Comparison of ENCODE assay signal across 13 cellular contexts in the genomic region with DNA sequence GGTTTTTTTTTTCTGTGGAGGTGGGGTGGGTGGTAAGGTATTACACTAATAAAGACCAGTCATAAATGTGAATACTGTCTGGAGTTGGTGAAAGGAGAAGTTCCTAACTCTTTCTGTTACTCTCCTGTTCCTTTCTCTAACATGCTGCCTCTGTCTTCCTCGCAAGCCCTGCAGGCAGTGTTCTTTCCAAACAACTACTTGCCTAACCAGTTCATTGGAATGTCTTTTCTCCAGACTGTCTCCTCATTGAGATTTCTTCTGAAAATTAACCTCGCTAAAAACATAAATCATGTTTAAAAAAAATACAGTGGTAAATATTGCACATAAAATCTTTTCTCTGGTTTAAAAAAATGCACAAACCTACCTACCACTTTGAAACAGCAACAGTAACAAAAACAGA.
DNase-seq lines count a peak whose midpoint lies in the region; ATAC-seq and TF ChIP-seq lines count a peak whose summit lies in the region.
"Had no signal": no experiment of that assay in that cellular context is flagged by ENCODE, and none has a peak within 500 bp of the region (broad histone marks: within the 10 kb centered on the region; RNA-seq: fewer than 3 reads in every experiment).

No MANE protein-coding gene starts in this region.

- POLR2A ChIA-PET in MCF 10A (lab: Yijun Ruan, JAX) = interaction anchor here (1.0 to 1.7 kb wide), 3 partner anchors 10 to 268 kb away, joined by 3 to 7 read pairs (median 3); no protein-coding TSS in a partner anchor
- POLR2A ChIA-PET in activated CD8-positive, alpha-beta T cell treated with anti-CD3 and anti-CD28 coated beads, Interleukin-2, amount 10 ng/mL, durations not matched to agents 7 days and 5 days (lab: Charles Lee) = interaction anchor here (0.6 kb wide), 1 partner anchor 35 kb away, joined by 5 read pairs; no protein-coding TSS in a partner anchor

- no TSS peak for BruUV-seq in MCF 10A (replicated peaks; lab: Mats Ljungman, UMichigan)

- no peaks in the 10 kb centered on the region for H3K27me3 Mint-ChIP-seq in MCF 10A (ENCODE audit: insufficient read depth, unreplicated experiment)
- peaks cover 2% of the 10 kb centered on the region for H3K27me3 Mint-ChIP-seq in type B pancreatic cell
- H3K27me3 Mint-ChIP-seq in activated CD8-positive, alpha-beta T cell treated with anti-CD3 and anti-CD28 coated beads, Interleukin-2, amount 10 ng/mL, durations not matched to agents 7 days and 5 days (ENCODE audit: low read depth) = no peaks in the 10 kb centered on the region
- H3K27me3 Mint-ChIP-seq: naive B cell had no signal

- H3K4me3 Mint-ChIP-seq in MCF 10A (ENCODE audit: unreplicated experiment) (no peak overlapping the region), type B pancreatic cell (peak overlapping the region; percentile 73)
- no peak overlapping the region for H3K4me3 Mint-ChIP-seq in activated CD8-positive, alpha-beta T cell treated with anti-CD3 and anti-CD28 coated beads, Interleukin-2, amount 10 ng/mL, durations not matched to agents 7 days and 5 days
- H3K4me3 Mint-ChIP-seq: naive B cell had no signal

- H3K4me1 Mint-ChIP-seq in MCF 10A (ENCODE audit: insufficient read depth, unreplicated experiment) (peaks cover 8% of the 10 kb centered on the region), type B pancreatic cell (ENCODE audit: unreplicated experiment) (peaks cover 10% of the 10 kb centered on the region)
- no peaks in the 10 kb centered on the region for H3K4me1 Mint-ChIP-seq in activated CD8-positive, alpha-beta T cell treated with anti-CD3 and anti-CD28 coated beads, Interleukin-2, amount 10 ng/mL, durations not matched to agents 7 days and 5 days (ENCODE audit: low read depth)
- H3K4me1 Mint-ChIP-seq: naive B cell had no signal

- peak; percentile 40; the same call in 1 of the 2 replicates for TF ChIP-seq EP300 in Ishikawa (IDR thresholded peaks at IDR 0.05; ENCODE audit: borderline replicate concordance)

- peak overlapping the region; percentile 50 for H3K27ac Mint-ChIP-seq in MCF 10A (ENCODE audit: low read depth, unreplicated experiment)
- peak overlapping the region; percentile 90 for H3K27ac Mint-ChIP-seq in type B pancreatic cell
- no peak overlapping the region for H3K27ac Mint-ChIP-seq in activated CD8-positive, alpha-beta T cell treated with anti-CD3 and anti-CD28 coated beads, Interleukin-2, amount 10 ng/mL, durations not matched to agents 7 days and 5 days
- H3K27ac Mint-ChIP-seq: naive B cell had no signal

- peaks cover 5% of the 10 kb centered on the region for H3K36me3 Mint-ChIP-seq in MCF 10A (ENCODE audit: insufficient read depth, unreplicated experiment)
- no peaks in the 10 kb centered on the region for H3K36me3 Mint-ChIP-seq in type B pancreatic cell
- H3K36me3 Mint-ChIP-seq in activated CD8-positive, alpha-beta T cell treated with anti-CD3 and anti-CD28 coated beads, Interleukin-2, amount 10 ng/mL, durations not matched to agents 7 days and 5 days (ENCODE audit: low read depth) = no peaks in the 10 kb centered on the region
- H3K36me3 Mint-ChIP-seq: naive B cell had no signal

- intact Hi-C loops in MCF 10A (cut with micrococcal nuclease) = no loop called here

- TF ChIP-seq CTCF in MCF 10A (IDR thresholded peaks at IDR 0.05; ENCODE audit: unreplicated experiment) (no peak), type B pancreatic cell (conservative IDR thresholded peaks at IDR 0.05) (no peak)

- DNase-seq in MCF 10A (ENCODE audit: unreplicated experiment) = no peak
- peak; percentile 18 for DNase-seq in iPS-NIHi7 (ENCODE audit: extremely low spot score)
- no peak for DNase-seq in type B pancreatic cell (ENCODE audit: extremely low spot score, unreplicated experiment)
- DNase-seq in activated CD4-positive, CD25-positive, alpha-beta regulatory T cell treated with anti-CD3 and anti-CD28 coated beads, Interleukin-2, amount 50 U/mL, for 72 hours = no peak
- no peak for DNase-seq in HK-2 (ENCODE audit: unreplicated experiment)
- DNase-seq in activated CD8-positive, alpha-beta T cell treated with anti-CD3 and anti-CD28 coated beads, Interleukin-2, amount 10 ng/mL, durations not matched to agents 7 days and 5 days = no peak
- DNase-seq: activated effector memory CD4-positive, alpha-beta T cell treated with anti-CD3 and anti-CD28 coated beads, Interleukin-2, amount 50 U/mL, for 16 hours; anterior cingulate cortex; left ventricle myocardium superior; naive B cell; NCI-H2029; NCI-H524 had no signal

- H3K9me3 Mint-ChIP-seq in MCF 10A (ENCODE audit: unreplicated experiment) (no peaks in the 10 kb centered on the region), type B pancreatic cell (no peaks in the 10 kb centered on the region)
- H3K9me3 Mint-ChIP-seq in activated CD8-positive, alpha-beta T cell treated with anti-CD3 and anti-CD28 coated beads, Interleukin-2, amount 10 ng/mL, durations not matched to agents 7 days and 5 days (ENCODE audit: insufficient read depth) = no peaks in the 10 kb centered on the region

- CTCF ChIA-PET in MCF 10A (lab: Yijun Ruan, JAX) = no interaction called here
- CTCF ChIA-PET in activated CD8-positive, alpha-beta T cell treated with anti-CD3 and anti-CD28 coated beads, Interleukin-2, amount 10 ng/mL, durations not matched to agents 7 days and 5 days (lab: Charles Lee) = no interaction called here

- TF ChIP-seq RAD21 in Ishikawa (IDR thresholded peaks at IDR 0.05; ENCODE audit: low read depth) = peak; percentile 17; the same call in 1 of the 2 replicates

- no peak for ATAC-seq in activated CD8-positive, alpha-beta T cell treated with anti-CD3 and anti-CD28 coated beads, Interleukin-2, amount 10 ng/mL, durations not matched to agents 7 days and 5 days
- ATAC-seq: left ventricle myocardium superior had no signal

TF ChIP-seq in Ishikawa, 13 proteins besides CTCF, POLR2A, EP300 and RAD21:
- TF ChIP-seq TCF12 (IDR thresholded peaks at IDR 0.05; ENCODE audit: low read depth) (0 out of 2 replicates have a peak, but pooled peaks have one; percentile 41), CREB1 (IDR thresholded peaks at IDR 0.05; ENCODE audit: low read depth) (no peak), YY1 (IDR thresholded peaks at IDR 0.05; ENCODE audit: low read depth) (0 out of 2 replicates have a peak, but pooled peaks have one; percentile 6), CEBPB (IDR thresholded peaks at IDR 0.05) (peak; percentile 43; the same call in 1 of the 2 replicates), TEAD4 (IDR thresholded peaks at IDR 0.05) (peak; percentile 83)
- TF ChIP-seq, protein P1, sequence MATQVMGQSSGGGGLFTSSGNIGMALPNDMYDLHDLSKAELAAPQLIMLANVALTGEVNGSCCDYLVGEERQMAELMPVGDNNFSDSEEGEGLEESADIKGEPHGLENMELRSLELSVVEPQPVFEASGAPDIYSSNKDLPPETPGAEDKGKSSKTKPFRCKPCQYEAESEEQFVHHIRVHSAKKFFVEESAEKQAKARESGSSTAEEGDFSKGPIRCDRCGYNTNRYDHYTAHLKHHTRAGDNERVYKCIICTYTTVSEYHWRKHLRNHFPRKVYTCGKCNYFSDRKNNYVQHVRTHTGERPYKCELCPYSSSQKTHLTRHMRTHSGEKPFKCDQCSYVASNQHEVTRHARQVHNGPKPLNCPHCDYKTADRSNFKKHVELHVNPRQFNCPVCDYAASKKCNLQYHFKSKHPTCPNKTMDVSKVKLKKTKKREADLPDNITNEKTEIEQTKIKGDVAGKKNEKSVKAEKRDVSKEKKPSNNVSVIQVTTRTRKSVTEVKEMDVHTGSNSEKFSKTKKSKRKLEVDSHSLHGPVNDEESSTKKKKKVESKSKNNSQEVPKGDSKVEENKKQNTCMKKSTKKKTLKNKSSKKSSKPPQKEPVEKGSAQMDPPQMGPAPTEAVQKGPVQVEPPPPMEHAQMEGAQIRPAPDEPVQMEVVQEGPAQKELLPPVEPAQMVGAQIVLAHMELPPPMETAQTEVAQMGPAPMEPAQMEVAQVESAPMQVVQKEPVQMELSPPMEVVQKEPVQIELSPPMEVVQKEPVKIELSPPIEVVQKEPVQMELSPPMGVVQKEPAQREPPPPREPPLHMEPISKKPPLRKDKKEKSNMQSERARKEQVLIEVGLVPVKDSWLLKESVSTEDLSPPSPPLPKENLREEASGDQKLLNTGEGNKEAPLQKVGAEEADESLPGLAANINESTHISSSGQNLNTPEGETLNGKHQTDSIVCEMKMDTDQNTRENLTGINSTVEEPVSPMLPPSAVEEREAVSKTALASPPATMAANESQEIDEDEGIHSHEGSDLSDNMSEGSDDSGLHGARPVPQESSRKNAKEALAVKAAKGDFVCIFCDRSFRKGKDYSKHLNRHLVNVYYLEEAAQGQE (IDR thresholded peaks at IDR 0.05; ENCODE audit: low read depth) = no peak
- TF ChIP-seq, protein P2, sequence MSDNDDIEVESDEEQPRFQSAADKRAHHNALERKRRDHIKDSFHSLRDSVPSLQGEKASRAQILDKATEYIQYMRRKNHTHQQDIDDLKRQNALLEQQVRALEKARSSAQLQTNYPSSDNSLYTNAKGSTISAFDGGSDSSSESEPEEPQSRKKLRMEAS (IDR thresholded peaks at IDR 0.05) = peak; percentile 36
